Comparison of ENCODE assay signal across 17 cellular contexts in genomic region chr4:55609393-55609821, GRCh38. TPM values are rescaled to one million over a fixed set of nuclear protein-coding genes. Genes with fewer than 3 reads are reported as not detected.
DNase-seq lines count a peak whose midpoint lies in the region; ATAC-seq, FAIRE-seq and TF ChIP-seq lines count a peak whose summit lies in the region.
"Had no signal": no experiment of that assay in that cellular context is flagged by ENCODE, and none has a peak within 500 bp of the region (broad histone marks: within the 10 kb centered on the region; RNA-seq: fewer than 3 reads in every experiment).

No MANE protein-coding gene starts in this region.

- H3K79me2 ChIP-seq in DND-41 (ENCODE audit: insufficient read depth, low read length) (no peaks in the 10 kb centered on the region), KMS-11 (ENCODE audit: insufficient read depth, low read depth) (no peaks in the 10 kb centered on the region)

- H3K4me1 ChIP-seq in DND-41 (ENCODE audit: insufficient read depth, low read length) = no peaks in the 10 kb centered on the region
- peaks cover 53% of the 10 kb centered on the region for H3K4me1 ChIP-seq in KMS-11 (ENCODE audit: low read depth, poor library complexity, severe bottlenecking)

- H3K36me3 ChIP-seq in DND-41 (ENCODE audit: insufficient read depth, low read length) (no peaks in the 10 kb centered on the region), KMS-11 (ENCODE audit: insufficient read depth) (no peaks in the 10 kb centered on the region), bronchial epithelial cell (ENCODE audit: control insufficient read depth, insufficient read depth, low read length) (no peaks in the 10 kb centered on the region)
- H3K36me3 ChIP-seq: BLaER1 treated with 17β-estradiol and CSF1 and Interleukin-3, amounts not matched to agents 10 nM and 100 nM had no signal

- no peak overlapping the region for H2AFZ ChIP-seq in DND-41 (ENCODE audit: low read depth, low read length)
- peak overlapping the region; percentile 51 for H2AFZ ChIP-seq in KMS-11 (ENCODE audit: low read depth)

- TF ChIP-seq CTCF in DND-41 (IDR thresholded peaks at IDR 0.05; ENCODE audit: borderline replicate concordance, extremely low read depth, low read length, poor library complexity, severe bottlenecking) (no peak), KMS-11 (conservative IDR thresholded peaks at IDR 0.05; ENCODE audit: low read depth, low read length) (no peak), bronchial epithelial cell (IDR thresholded peaks at IDR 0.05; ENCODE audit: insufficient read depth, low read length, severe bottlenecking) (no peak), omental fat pad (IDR thresholded peaks at IDR 0.05) (no peak)

- H3K9me3 ChIP-seq in DND-41 (ENCODE audit: insufficient read depth, low read length, severe bottlenecking) = no peaks in the 10 kb centered on the region
- H3K9me3 ChIP-seq: BLaER1 treated with 17β-estradiol and CSF1 and Interleukin-3, amounts not matched to agents 10 nM and 100 nM had no signal

- H3K9ac ChIP-seq in DND-41 (ENCODE audit: low read depth, low read length) = no peak overlapping the region
- H3K9ac ChIP-seq in KMS-11 = no peak overlapping the region; the same call in 1 of the 2 replicates
- H3K9ac ChIP-seq: BLaER1 treated with 17β-estradiol and CSF1 and Interleukin-3, amounts not matched to agents 10 nM and 100 nM had no signal

- H3K4me2 ChIP-seq in DND-41 (ENCODE audit: insufficient read depth, low read length) = no peak overlapping the region
- H3K4me2 ChIP-seq in KMS-11 = peak overlapping the region; percentile 75
- H3K4me2 ChIP-seq: BLaER1 treated with 17β-estradiol and CSF1 and Interleukin-3, amounts not matched to agents 10 nM and 100 nM had no signal

- H3K27me3 Mint-ChIP-seq in stimulated activated naive CD8-positive, alpha-beta T cell treated with anti-CD3 and anti-CD28 coated beads, Interleukin-15, amount 100 ng/mL, for 72 hours = peaks cover 7% of the 10 kb centered on the region

- peak; percentile 94 for FAIRE-seq in bronchial epithelial cell (lab: Jason Lieb, UNC)

- no peaks in the 10 kb centered on the region for H3K4me1 Mint-ChIP-seq in stimulated activated naive CD8-positive, alpha-beta T cell treated with anti-CD3 and anti-CD28 coated beads, Interleukin-15, amount 100 ng/mL, for 72 hours
- H3K4me1 Mint-ChIP-seq: central memory CD8-positive, alpha-beta T cell had no signal

- H3K4me3 ChIP-seq in DND-41 (ENCODE audit: low read depth in 1 of 2, low read length in 2 of 2) = no peak overlapping the region
- H3K4me3 ChIP-seq in KMS-11 (IDR thresholded peaks at IDR 0.05; ENCODE audit: insufficient read depth, low read depth, low read length) = no peak overlapping the region
- H3K4me3 ChIP-seq in bronchial epithelial cell (ENCODE audit: low read depth, low read length) = no peak overlapping the region
- H3K4me3 ChIP-seq: BLaER1 treated with 17β-estradiol and CSF1 and Interleukin-3, amounts not matched to agents 10 nM and 100 nM had no signal

- DNase-seq in DND-41 (peak; percentile 12), bronchial epithelial cell (ENCODE audit: low read depth) (peak; percentile 98), omental fat pad (ENCODE audit: low spot score) (no peak), substantia nigra (lab: John Stamatoyannopoulos, UW) (no peak)
- DNase-seq in stimulated activated naive CD8-positive, alpha-beta T cell treated with anti-CD3 and anti-CD28 coated beads, Interleukin-15, amount 100 ng/mL, for 72 hours = no peak
- DNase-seq: activated CD4-positive, alpha-beta T cell treated with anti-CD3 and anti-CD28 coated beads, Interleukin-2, amount 50 U/mL, for 1 hour; activated effector memory CD4-positive, alpha-beta T cell treated with anti-CD3 and anti-CD28 coated beads, Interleukin-2, amount 50 U/mL, for 16 hours; islet precursor cell; NCI-H1436 treated with DMSO at 0.1 percent for 48 hours; stimulated activated CD8-positive, alpha-beta memory T cell treated with anti-CD3 and anti-CD28 coated beads, Interleukin-4, amount 100 ng/mL, for 48 hours had no signal

- H4K20me1 ChIP-seq in DND-41 (ENCODE audit: insufficient read depth, low read length) (no peaks in the 10 kb centered on the region), KMS-11 (ENCODE audit: insufficient read depth) (no peaks in the 10 kb centered on the region)
- H4K20me1 ChIP-seq: BLaER1 treated with 17β-estradiol and CSF1 and Interleukin-3, amounts not matched to agents 10 nM and 100 nM had no signal

- H3K27ac ChIP-seq in DND-41 (ENCODE audit: low read length) (no peak overlapping the region), KMS-11 (peak overlapping the region; percentile 49), substantia nigra (ENCODE audit: low read depth, low read length, poor library complexity, severe bottlenecking) (no peak overlapping the region)
- H3K27ac ChIP-seq: BLaER1 treated with 17β-estradiol and CSF1 and Interleukin-3, amounts not matched to agents 10 nM and 100 nM had no signal

- peak; percentile 69; the same call in 2 of the 3 replicates for ATAC-seq in DND-41 (ENCODE audit: insufficient read depth, low read depth)
- ATAC-seq in omental fat pad (ENCODE audit: low FRiP score) = peak; percentile 91
- ATAC-seq in GM21723 (IDR thresholded peaks at IDR 0.05; ENCODE audit: unreplicated experiment) = no peak
- ATAC-seq in GM21447 (IDR thresholded peaks at IDR 0.05; ENCODE audit: unreplicated experiment) = no peak
- no peak for ATAC-seq in stimulated activated naive CD8-positive, alpha-beta T cell treated with anti-CD3 and anti-CD28 coated beads, Interleukin-15, amount 100 ng/mL, for 72 hours

- H3K9me3 Mint-ChIP-seq in stimulated activated naive CD8-positive, alpha-beta T cell treated with anti-CD3 and anti-CD28 coated beads, Interleukin-15, amount 100 ng/mL, for 72 hours = no peaks in the 10 kb centered on the region
- H3K9me3 Mint-ChIP-seq: central memory CD8-positive, alpha-beta T cell had no signal

- H3K27me3 ChIP-seq in DND-41 (ENCODE audit: insufficient read depth, low read length, poor library complexity) (peaks cover 3% of the 10 kb centered on the region), KMS-11 (ENCODE audit: insufficient read depth, low read depth) (no peaks in the 10 kb centered on the region), bronchial epithelial cell (ENCODE audit: control insufficient read depth, insufficient read depth, low read length) (no peaks in the 10 kb centered on the region)
- H3K27me3 ChIP-seq: BLaER1 treated with 17β-estradiol and CSF1 and Interleukin-3, amounts not matched to agents 10 nM and 100 nM had no signal

- no peak overlapping the region for H3K4me3 Mint-ChIP-seq in stimulated activated naive CD8-positive, alpha-beta T cell treated with anti-CD3 and anti-CD28 coated beads, Interleukin-15, amount 100 ng/mL, for 72 hours
- H3K4me3 Mint-ChIP-seq: central memory CD8-positive, alpha-beta T cell had no signal

- no peak overlapping the region for H3K27ac Mint-ChIP-seq in stimulated activated naive CD8-positive, alpha-beta T cell treated with anti-CD3 and anti-CD28 coated beads, Interleukin-15, amount 100 ng/mL, for 72 hours

RNA-seq across cellular contexts. Expression of gene PDCL2, which starts 17.4 kb away (rescaled TPM):
- total RNA-seq in bronchial epithelial cell = not detected in 2 replicates
- not detected for total RNA-seq in omental fat pad
- total RNA-seq: fibroblast of villous mesenchyme, HT-29 had no signal

RNA-seq across cellular contexts. Expression of gene NMU, which starts 26.7 kb away (rescaled TPM):
- total RNA-seq in bronchial epithelial cell (4.2 and 20.4 TPM in 2 replicates), omental fat pad (not detected)
- total RNA-seq: fibroblast of villous mesenchyme had no signal

Comparison
In these comparisons a context has a peak if more than half of its experiments do, and no peak if none do; other contexts are left out.
1. ATAC-seq: peak in DND-41 (single experiment) and omental fat pad (single experiment); none in GM21723 (single experiment), GM21447 (single experiment) and stimulated activated naive CD8-positive, alpha-beta T cell treated with anti-CD3 and anti-CD28 coated beads, Interleukin-15, amount 100 ng/mL, for 72 hours (single experiment).
2. DNase-seq: peak in DND-41 (single experiment) and bronchial epithelial cell (single experiment); none in omental fat pad (single experiment), substantia nigra (0 of 49) and stimulated activated naive CD8-positive, alpha-beta T cell treated with anti-CD3 and anti-CD28 coated beads, Interleukin-15, amount 100 ng/mL, for 72 hours (0 of 2).